ENCODE assay signal across 14 cellular contexts in the genomic region with DNA sequence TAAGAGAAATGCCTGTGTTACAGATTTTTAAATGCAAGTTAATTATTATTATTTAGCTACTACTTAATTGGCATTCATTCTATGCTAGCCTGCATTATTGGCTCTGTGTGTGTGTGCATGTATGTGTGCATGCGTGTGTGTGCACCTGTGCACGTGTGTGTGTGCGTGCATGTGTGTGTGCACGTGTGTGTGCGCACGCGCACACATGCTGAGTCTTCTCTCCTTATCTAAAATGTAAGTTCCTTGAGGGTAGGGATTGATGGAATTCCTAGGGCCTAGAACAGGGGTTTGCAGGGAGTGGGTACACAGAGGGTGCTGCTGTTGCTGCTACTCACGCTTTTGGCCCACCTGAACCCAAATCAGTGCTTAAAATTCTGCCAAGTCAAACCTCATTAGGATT. TPM values are rescaled to one million over a fixed set of nuclear protein-coding genes. Genes with fewer than 3 reads are reported as not detected.
DNase-seq lines count a peak whose midpoint lies in the region; ATAC-seq and TF ChIP-seq lines count a peak whose summit lies in the region.
"Had no signal": no experiment of that assay in that cellular context is flagged by ENCODE, and none has a peak within 500 bp of the region (broad histone marks: within the 10 kb centered on the region; RNA-seq: fewer than 3 reads in every experiment).

No MANE protein-coding gene starts in this region.

- intact Hi-C loops in sciatic nerve (cut with DNase I) = no loop called here

- peaks cover 1% of the 10 kb centered on the region for H3K9me3 Mint-ChIP-seq in activated naive CD8-positive, alpha-beta T cell treated with anti-CD3 and anti-CD28 coated beads, Interleukin-2, amount 10 ng/mL, durations not matched to agents 7 days and 5 days
- no peaks in the 10 kb centered on the region for H3K9me3 Mint-ChIP-seq in activated naive CD8-positive, alpha-beta T cell treated with anti-CD3 and anti-CD28 coated beads for 36 hours
- H3K9me3 Mint-ChIP-seq in memory B cell = no peaks in the 10 kb centered on the region

- 93% methylated on average over 8 of the region's 8 CpGs for WGBS in upper lobe of left lung, 2 donors

- H3K27me3 Mint-ChIP-seq in activated naive CD8-positive, alpha-beta T cell treated with anti-CD3 and anti-CD28 coated beads, Interleukin-2, amount 10 ng/mL, durations not matched to agents 7 days and 5 days = no peaks in the 10 kb centered on the region
- H3K27me3 Mint-ChIP-seq in activated naive CD8-positive, alpha-beta T cell treated with anti-CD3 and anti-CD28 coated beads for 36 hours = no peaks in the 10 kb centered on the region
- no peaks in the 10 kb centered on the region for H3K27me3 Mint-ChIP-seq in memory B cell

- H3K4me1 Mint-ChIP-seq in activated naive CD8-positive, alpha-beta T cell treated with anti-CD3 and anti-CD28 coated beads, Interleukin-2, amount 10 ng/mL, durations not matched to agents 7 days and 5 days = peaks cover 42% of the 10 kb centered on the region
- H3K4me1 Mint-ChIP-seq in activated naive CD8-positive, alpha-beta T cell treated with anti-CD3 and anti-CD28 coated beads for 36 hours = peaks cover 36% of the 10 kb centered on the region
- peaks cover 40% of the 10 kb centered on the region for H3K4me1 Mint-ChIP-seq in memory B cell

- POLR2A ChIA-PET in activated naive CD8-positive, alpha-beta T cell treated with anti-CD3 and anti-CD28 coated beads, Interleukin-2, amount 10 ng/mL, durations not matched to agents 7 days and 5 days (lab: Charles Lee) = interaction anchor here (1.3 kb wide), 1 partner anchor 46 kb away, joined by 3 read pairs; no protein-coding TSS in a partner anchor

- no peak for TF ChIP-seq CTCF in VCaP (conservative IDR thresholded peaks at IDR 0.05)
- TF ChIP-seq CTCF in upper lobe of left lung (IDR thresholded peaks at IDR 0.05) = no peak

- peaks cover 57 to 76% (median 65%) of the 10 kb centered on the region in 4 donors for H3K4me1 ChIP-seq in upper lobe of left lung

- no peaks in the 10 kb centered on the region for H3K27me3 ChIP-seq in upper lobe of left lung

- H3K9me3 ChIP-seq in upper lobe of left lung = no peaks in the 10 kb centered on the region

- no peaks in the 10 kb centered on the region for H3K36me3 ChIP-seq in upper lobe of left lung

- peak overlapping the region in 1 of 4 donors; percentile 6 for H3K4me3 ChIP-seq in upper lobe of left lung

- H3K27ac ChIP-seq in VCaP = peak overlapping the region; percentile 26; the same call in 1 of the 2 replicates
- H3K27ac ChIP-seq in upper lobe of left lung = peak overlapping the region; percentile 40 to 83 (median 64)

- no peak overlapping the region for H3K4me3 Mint-ChIP-seq in activated naive CD8-positive, alpha-beta T cell treated with anti-CD3 and anti-CD28 coated beads, Interleukin-2, amount 10 ng/mL, durations not matched to agents 7 days and 5 days
- no peak overlapping the region for H3K4me3 Mint-ChIP-seq in activated naive CD8-positive, alpha-beta T cell treated with anti-CD3 and anti-CD28 coated beads for 36 hours
- H3K4me3 Mint-ChIP-seq in memory B cell = no peak overlapping the region

- TF ChIP-seq POLR2A in upper lobe of left lung (IDR thresholded peaks at IDR 0.05) = no peak

- TF ChIP-seq EP300 in upper lobe of left lung (IDR thresholded peaks at IDR 0.05) = no peak

- ATAC-seq in activated naive CD8-positive, alpha-beta T cell treated with anti-CD3 and anti-CD28 coated beads, Interleukin-2, amount 10 ng/mL, durations not matched to agents 7 days and 5 days (ENCODE audit: low read depth) = no peak
- ATAC-seq in memory B cell (ENCODE audit: low read depth) (no peak), upper lobe of left lung (ENCODE audit: low FRiP score in 2 of 2) (no peak), sciatic nerve (no peak)

- H3K36me3 Mint-ChIP-seq in activated naive CD8-positive, alpha-beta T cell treated with anti-CD3 and anti-CD28 coated beads, Interleukin-2, amount 10 ng/mL, durations not matched to agents 7 days and 5 days = peaks cover 61% of the 10 kb centered on the region
- H3K36me3 Mint-ChIP-seq in activated naive CD8-positive, alpha-beta T cell treated with anti-CD3 and anti-CD28 coated beads for 36 hours = peaks cover 50% of the 10 kb centered on the region
- H3K36me3 Mint-ChIP-seq in memory B cell = peaks cover 27% of the 10 kb centered on the region

- peak overlapping the region; percentile 24 for H3K27ac Mint-ChIP-seq in activated naive CD8-positive, alpha-beta T cell treated with anti-CD3 and anti-CD28 coated beads, Interleukin-2, amount 10 ng/mL, durations not matched to agents 7 days and 5 days
- no peak overlapping the region for H3K27ac Mint-ChIP-seq in activated naive CD8-positive, alpha-beta T cell treated with anti-CD3 and anti-CD28 coated beads for 36 hours
- peak overlapping the region; percentile 93 for H3K27ac Mint-ChIP-seq in memory B cell

- DNase-seq in activated naive CD8-positive, alpha-beta T cell treated with anti-CD3 and anti-CD28 coated beads, Interleukin-2, amount 10 ng/mL, durations not matched to agents 7 days and 5 days = no peak
- DNase-seq in activated naive CD8-positive, alpha-beta T cell treated with anti-CD3 and anti-CD28 coated beads for 36 hours = no peak
- DNase-seq in memory B cell (ENCODE audit: low spot score in 2 of 2) (no peak), upper lobe of left lung (no peak), sciatic nerve (ENCODE audit: low spot score) (no peak), middle frontal gyrus (ENCODE audit: extremely low spot score, low spot score) (no peak)
- DNase-seq in stimulated activated naive CD4-positive, alpha-beta T cell (lab: John Stamatoyannopoulos, UW) = no peak
- DNase-seq: activated CD4-positive, alpha-beta T cell treated with anti-CD3 and anti-CD28 coated beads for 1 hour; amygdala; H7; left cardiac atrium; NCI-H1694 treated with DMSO at 0.1 percent for 48 hours; NCI-H446 had no signal

RNA-seq across cellular contexts. Expression of a gene that starts 43.8 kb away (rescaled TPM):
- total RNA-seq in activated naive CD8-positive, alpha-beta T cell treated with anti-CD3 and anti-CD28 coated beads, Interleukin-2, amount 10 ng/mL, durations not matched to agents 7 days and 5 days = 10 to 100 TPM; 72.2 to 80.8 TPM
- total RNA-seq in activated naive CD8-positive, alpha-beta T cell treated with anti-CD3 and anti-CD28 coated beads for 36 hours = 10 to 100 TPM; 32.0 to 33.7 TPM
- total RNA-seq in upper lobe of left lung (100 to 1,000 TPM; 122 to 334 (median 173) TPM), sciatic nerve (55.4 TPM)
